Comparison of ENCODE assay signal across 17 cellular contexts in genomic region chr15:22265056-22265945, GRCh38.
DNase-seq lines count a peak whose midpoint lies in the region; ATAC-seq, FAIRE-seq and TF ChIP-seq lines count a peak whose summit lies in the region.
"Had no signal": no experiment of that assay in that cellular context is flagged by ENCODE, and none has a peak within 500 bp of the region (broad histone marks: within the 10 kb centered on the region; RNA-seq: fewer than 3 reads in every experiment).

No MANE protein-coding gene starts in this region.

- H3K4me1 Mint-ChIP-seq in T-helper 1 cell treated with Interleukin-12 subunit alpha and Interleukin-12 subunit beta and Interleukin-4 antibody, amounts not matched to agents 30 μg/mL and 1 μg/mL, for 36 hours (ENCODE audit: low read depth): peaks cover 11% of the 10 kb centered on the region
- H3K4me1 Mint-ChIP-seq: activated B cell treated with CpG ODN at 0.5 μM for 24 hours, nephron progenitor cell had no signal

- H3K36me3 ChIP-seq in liver (ENCODE audit: control insufficient read depth in 4 of 4, insufficient read depth in 3 of 4, low read depth in 1 of 4, low read length in 3 of 4) (no peaks in the 10 kb centered on the region), HepG2 (replicated peaks in 1 of 2; ENCODE audit: control insufficient read depth in 1 of 2, insufficient read depth in 2 of 2, low read length in 2 of 2) (no peaks in the 10 kb centered on the region), thymus (ENCODE audit: control insufficient read depth, insufficient read depth) (no peaks in the 10 kb centered on the region), prostate gland (no peaks in the 10 kb centered on the region)

- H3K9ac ChIP-seq in liver (ENCODE audit: low read depth in 1 of 2, low read length in 2 of 2): peak overlapping the region in 1 of 2 donors; percentile 59
- no peak overlapping the region for H3K9ac ChIP-seq in HepG2 (ENCODE audit: insufficient read depth, low read depth, low read length)

- in situ Hi-C loops in HepG2 (cut with HindIII; ENCODE audit: extremely low pct_ligation_motif_present, low pct_unique_long_range_greater_than_20kb): no loop called here

- intact Hi-C loops in HepG2 (cut with micrococcal nuclease; ENCODE audit: unreplicated experiment) (no loop called here), posterior vena cava (cut with DNase I) (no loop called here), prostate gland (cut with DNase I) (no loop called here)

- peaks cover 3 to 54% (median 37%) of the 10 kb centered on the region in 4 donors for H3K4me1 ChIP-seq in liver (ENCODE audit: control insufficient read depth in 4 of 4, insufficient read depth in 4 of 4, low read length in 3 of 4)
- no peaks in the 10 kb centered on the region for H3K4me1 ChIP-seq in HepG2 (ENCODE audit: insufficient read depth, low read length)
- H3K4me1 ChIP-seq in thymus (ENCODE audit: control insufficient read depth, insufficient read depth, low read length): no peaks in the 10 kb centered on the region
- H3K4me1 ChIP-seq in prostate gland (replicated peaks): no peaks in the 10 kb centered on the region

- H3K4me2 ChIP-seq in HepG2 (ENCODE audit: low read depth, low read length): no peak overlapping the region

- no peaks in the 10 kb centered on the region for H3K9me3 ChIP-seq in liver (ENCODE audit: control insufficient read depth in 4 of 4, low read length in 3 of 4)
- no peaks in the 10 kb centered on the region for H3K9me3 ChIP-seq in HepG2 (ENCODE audit: low read length)
- no peaks in the 10 kb centered on the region for H3K9me3 ChIP-seq in thymus (ENCODE audit: control insufficient read depth)
- H3K9me3 ChIP-seq in prostate gland: no peaks in the 10 kb centered on the region

- POLR2A ChIA-PET in HepG2 (lab: Yijun Ruan, JAX): no interaction called here

- CTCF ChIA-PET in HepG2 (lab: Yijun Ruan, JAX; ENCODE audit: low intra/inter-chr PET ratio, low total read pairs): no interaction called here

- DNase-seq in HepG2 (ENCODE audit: low spot score) (no peak), posterior vena cava (ENCODE audit: low spot score) (no peak), prostate gland (ENCODE audit: low spot score) (no peak)
- DNase-seq: activated B cell treated with CpG ODN at 0.5 μM for 24 hours; anterior cingulate cortex; cerebellar nuclear complex; effector memory CD4-positive, alpha-beta T cell; mesenchymal stem cell; NCI-H1436 treated with DMSO at 0.1 percent for 48 hours; nephron progenitor cell had no signal

- 69% methylated on average over 19 of the region's 19 CpGs for WGBS in liver
- WGBS in HepG2 (ENCODE audit: low lambda C conversion rate): 47% methylated on average over 18 of the region's 19 CpGs
- WGBS in thymus: 87% methylated on average over 19 of the region's 19 CpGs
- WGBS in prostate gland: 73% methylated on average over 19 of the region's 19 CpGs

- no TSS peak for BruUV-seq in HepG2 (replicated peaks; lab: Mats Ljungman, UMichigan)

- ATAC-seq in HepG2 (no peak), esophagus mucosa (peak; percentile 23)
- ATAC-seq: Right ventricle myocardium inferior had no signal

- no peak overlapping the region for H2AFZ ChIP-seq in HepG2 (ENCODE audit: low read length)

- H3K36me3 Mint-ChIP-seq in T-helper 1 cell treated with Interleukin-12 subunit alpha and Interleukin-12 subunit beta and Interleukin-4 antibody, amounts not matched to agents 30 μg/mL and 1 μg/mL, for 36 hours (ENCODE audit: low read depth): no peaks in the 10 kb centered on the region

- no peaks in the 10 kb centered on the region for H4K20me1 ChIP-seq in HepG2 (ENCODE audit: insufficient read depth, low read length)

- no peak for FAIRE-seq in HepG2 (lab: Jason Lieb, UNC)
- FAIRE-seq: islet of Langerhans had no signal

- TF ChIP-seq EP300 in HepG2 (IDR thresholded peaks at IDR 0.05; ENCODE audit: low read depth in 2 of 2, low read length in 2 of 2) (no peak), HepG2 (CRISPR knock-in tag; IDR thresholded peaks at IDR 0.05; ENCODE audit: borderline replicate concordance) (no peak)

- H3K79me2 ChIP-seq in HepG2 (ENCODE audit: insufficient read depth, low read length): no peaks in the 10 kb centered on the region

- TF ChIP-seq POLR2A in HepG2 (IDR thresholded peaks at IDR 0.05; ENCODE audit: insufficient read depth in 1 of 2, low read depth in 2 of 2, low read length in 2 of 2) (no peak), prostate gland (IDR thresholded peaks at IDR 0.05) (no peak)

- no peak for TF ChIP-seq RAD21 in liver (IDR thresholded peaks at IDR 0.05)
- no peak for TF ChIP-seq RAD21 in HepG2 (CRISPR knock-in tag; IDR thresholded peaks at IDR 0.05)

- peak overlapping the region; percentile 9 for H3K4me3 Mint-ChIP-seq in T-helper 1 cell treated with Interleukin-12 subunit alpha and Interleukin-12 subunit beta and Interleukin-4 antibody, amounts not matched to agents 30 μg/mL and 1 μg/mL, for 36 hours
- H3K4me3 Mint-ChIP-seq: activated B cell treated with CpG ODN at 0.5 μM for 24 hours, nephron progenitor cell had no signal

- H3K9me3 Mint-ChIP-seq in T-helper 1 cell treated with Interleukin-12 subunit alpha and Interleukin-12 subunit beta and Interleukin-4 antibody, amounts not matched to agents 30 μg/mL and 1 μg/mL, for 36 hours: no peaks in the 10 kb centered on the region
- H3K9me3 Mint-ChIP-seq: activated B cell treated with CpG ODN at 0.5 μM for 24 hours; activated T-helper 2 cell treated with anti-CD3 and anti-CD28 coated beads, Interferon-gamma antibody, Interleukin-2, Interleukin-4, amounts not matched to agents 10 μg/mL and 5 μg/mL and 100 μg/mL, durations not matched to agents 14 hours and 24 hours and 36 hours; nephron progenitor cell had no signal

- H3K27me3 ChIP-seq in liver (ENCODE audit: control insufficient read depth in 4 of 4, insufficient read depth in 4 of 4, low read length in 3 of 4) (no peaks in the 10 kb centered on the region), HepG2 (ENCODE audit: control insufficient read depth in 1 of 2, insufficient read depth in 2 of 2, low read length in 2 of 2) (no peaks in the 10 kb centered on the region), thymus (ENCODE audit: control insufficient read depth, insufficient read depth) (peaks cover 18% of the 10 kb centered on the region), prostate gland (replicated peaks; ENCODE audit: insufficient read depth) (no peaks in the 10 kb centered on the region)

- peak overlapping the region; percentile 56 to 68 for H3K27ac ChIP-seq in liver (ENCODE audit: low read depth in 1 of 2, low read length in 2 of 2)
- no peak overlapping the region for H3K27ac ChIP-seq in HepG2 (ENCODE audit: extremely low read length, insufficient read depth, low read length)
- peak overlapping the region; percentile 77 for H3K27ac ChIP-seq in thymus (ENCODE audit: low read depth)
- H3K27ac ChIP-seq in prostate gland: no peak overlapping the region

- no peak overlapping the region for H3K4me3 ChIP-seq in liver (ENCODE audit: low read depth in 1 of 3, low read length in 3 of 3)
- no peak overlapping the region for H3K4me3 ChIP-seq in HepG2 (replicated peaks in 1 of 3; ENCODE audit: insufficient read depth in 1 of 3, low read depth in 2 of 3, low read length in 3 of 3)
- no peak overlapping the region for H3K4me3 ChIP-seq in thymus (ENCODE audit: low read length)
- no peak overlapping the region for H3K4me3 ChIP-seq in prostate gland

- TF ChIP-seq CTCF in liver (IDR thresholded peaks at IDR 0.05; ENCODE audit: low read depth, low read length, missing input control) (no peak), HepG2 (CRISPR knock-in tag; IDR thresholded peaks at IDR 0.05) (no peak), prostate gland (IDR thresholded peaks at IDR 0.05) (no peak)

- H3K27me3 Mint-ChIP-seq in T-helper 1 cell treated with Interleukin-12 subunit alpha and Interleukin-12 subunit beta and Interleukin-4 antibody, amounts not matched to agents 30 μg/mL and 1 μg/mL, for 36 hours (ENCODE audit: low read depth): no peaks in the 10 kb centered on the region

- H3K27ac Mint-ChIP-seq in T-helper 1 cell treated with Interleukin-12 subunit alpha and Interleukin-12 subunit beta and Interleukin-4 antibody, amounts not matched to agents 30 μg/mL and 1 μg/mL, for 36 hours: no peak overlapping the region
- H3K27ac Mint-ChIP-seq: activated B cell treated with CpG ODN at 0.5 μM for 24 hours; activated T-helper 2 cell treated with anti-CD3 and anti-CD28 coated beads, Interferon-gamma antibody, Interleukin-2, Interleukin-4, amounts not matched to agents 10 μg/mL and 5 μg/mL and 100 μg/mL, durations not matched to agents 14 hours and 24 hours and 36 hours; nephron progenitor cell had no signal

TF ChIP-seq in liver, 16 proteins besides CTCF, POLR2A, EP300 and RAD21 (continues in another document):
- TF ChIP-seq GABPA (IDR thresholded peaks at IDR 0.05 in 1 of 2, conservative IDR thresholded peaks at IDR 0.05 in 1 of 2) (no peak), HNF4A (conservative IDR thresholded peaks at IDR 0.05) (peak; percentile 54 to 67), RXRA (IDR thresholded peaks at IDR 0.05) (peak; percentile 55 to 72), SP1 (IDR thresholded peaks at IDR 0.05) (no peak), NR2F2 (IDR thresholded peaks at IDR 0.05) (no peak), HNF4G (IDR thresholded peaks at IDR 0.05) (no peak), YY1 (IDR thresholded peaks at IDR 0.05) (no peak)

TF ChIP-seq in HepG2, 621 proteins besides CTCF, POLR2A, EP300 and RAD21:
- TF ChIP-seq MEIS1 (CRISPR knock-in tag; IDR thresholded peaks at IDR 0.05; ENCODE audit: borderline replicate concordance): no peak
- TF ChIP-seq KLF12 (CRISPR knock-in tag; IDR thresholded peaks at IDR 0.05; ENCODE audit: borderline replicate concordance): no peak
- no peak for TF ChIP-seq ZBTB42 (CRISPR knock-in tag; IDR thresholded peaks at IDR 0.05)
- no peak for TF ChIP-seq ZNF17 (CRISPR knock-in tag; IDR thresholded peaks at IDR 0.05)
- no peak for TF ChIP-seq ZNF616 (CRISPR knock-in tag; IDR thresholded peaks at IDR 0.05; ENCODE audit: low read depth)
- no peak for TF ChIP-seq ZNF670 (CRISPR knock-in tag; IDR thresholded peaks at IDR 0.05; ENCODE audit: borderline replicate concordance)
- TF ChIP-seq ZNF605 (CRISPR knock-in tag; IDR thresholded peaks at IDR 0.05): no peak
TF ChIP-seq in HepG2: peak in this region for 0.

Comparison
In these comparisons a context has a peak if more than half of its experiments do, and no peak if none do; other contexts are left out.
1. H3K27ac ChIP-seq: peak in liver (2 of 2) and thymus (single experiment); none in HepG2 (single experiment) and prostate gland (0 of 2).